ENCODE assay signal across 8 cellular contexts in the genomic region with DNA sequence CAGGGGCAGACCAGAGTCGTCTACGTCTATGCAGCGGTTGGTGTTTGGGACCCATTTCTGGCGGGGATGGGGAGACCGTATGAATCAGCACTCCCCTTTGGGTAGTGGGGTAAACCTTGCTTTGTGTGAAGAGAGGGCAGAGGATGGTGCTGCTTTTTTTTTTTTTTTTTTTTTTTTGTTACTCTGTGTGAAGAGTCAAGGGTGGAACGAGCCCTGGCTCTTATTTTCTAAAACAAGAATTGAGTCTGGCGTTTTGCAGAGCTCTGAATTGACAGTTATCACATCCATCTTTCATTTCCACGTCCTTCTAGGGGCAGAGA. TPM values are rescaled to one million over a fixed set of nuclear protein-coding genes. Genes with fewer than 3 reads are reported as not detected.
DNase-seq lines count a peak whose midpoint lies in the region; ATAC-seq and TF ChIP-seq lines count a peak whose summit lies in the region.

No MANE protein-coding gene starts in this region.

- intact Hi-C loops in lower lobe of right lung (cut with DNase I), result no loop called here

- H3K4me1 ChIP-seq in BLaER1 (peaks cover 36% of the 10 kb centered on the region), lower lobe of right lung (peaks cover 39% of the 10 kb centered on the region), upper lobe of left lung (peaks cover 26 to 55% (median 37%) of the 10 kb centered on the region in 4 donors)

- 1% methylated on average over 8 of the region's 8 CpGs for WGBS in upper lobe of left lung, 2 donors

- DNase-seq in LNCaP clone FGC (ENCODE audit: low read depth) (no peak), astrocyte of the spinal cord (ENCODE audit: low read depth, low spot score) (no peak), lower lobe of right lung (no peak), upper lobe of left lung (no peak), iPS-NIHi11 (ENCODE audit: low spot score) (no peak), NCI-H187 treated with DMSO at 0.1 percent for 48 hours (lab: John Stamatoyannopoulos, UW) (no peak)

- H3K27me3 ChIP-seq in BLaER1 (no peaks in the 10 kb centered on the region), lower lobe of right lung (ENCODE audit: low read depth) (no peaks in the 10 kb centered on the region), upper lobe of left lung (no peaks in the 10 kb centered on the region)

- peak overlapping the region; percentile 89 for H3K4me3 ChIP-seq in BLaER1
- peak overlapping the region; percentile 81 for H3K4me3 ChIP-seq in LNCaP clone FGC (ENCODE audit: low read depth, low read length)
- H3K4me3 ChIP-seq in astrocyte of the spinal cord (ENCODE audit: low read depth, low read length), result peak overlapping the region; percentile 94
- H3K4me3 ChIP-seq in lower lobe of right lung, result peak overlapping the region; percentile 96
- H3K4me3 ChIP-seq in upper lobe of left lung, result peak overlapping the region; percentile 71 to 95 (median 76)

- H3K36me3 ChIP-seq in BLaER1 (no peaks in the 10 kb centered on the region), lower lobe of right lung (no peaks in the 10 kb centered on the region), upper lobe of left lung (no peaks in the 10 kb centered on the region)

- TF ChIP-seq EP300 in upper lobe of left lung (IDR thresholded peaks at IDR 0.05), result no peak

- H3K4me2 ChIP-seq in BLaER1, result peak overlapping the region; percentile 87

- in situ Hi-C loops in astrocyte of the spinal cord (cut with HindIII; ENCODE audit: low sequenced_read_pairs), result no loop called here

- H3K9me3 ChIP-seq in BLaER1, result no peaks in the 10 kb centered on the region
- H3K9me3 ChIP-seq in lower lobe of right lung, result no peaks in the 10 kb centered on the region
- no peaks in the 10 kb centered on the region for H3K9me3 ChIP-seq in upper lobe of left lung

- TF ChIP-seq CTCF in LNCaP clone FGC (IDR thresholded peaks at IDR 0.05; ENCODE audit: control insufficient read depth, extremely low read depth, insufficient read depth) (no peak), astrocyte of the spinal cord (IDR thresholded peaks at IDR 0.05; ENCODE audit: low read depth, low read length) (no peak), lower lobe of right lung (IDR thresholded peaks at IDR 0.05) (no peak), upper lobe of left lung (IDR thresholded peaks at IDR 0.05) (no peak)

- ATAC-seq in lower lobe of right lung, result no peak
- ATAC-seq in upper lobe of left lung (ENCODE audit: low FRiP score in 2 of 2), result no peak
- ATAC-seq in GM21825 (IDR thresholded peaks at IDR 0.05; ENCODE audit: unreplicated experiment), result no peak

- peaks cover 56% of the 10 kb centered on the region for H4K20me1 ChIP-seq in BLaER1

- TF ChIP-seq POLR2A in upper lobe of left lung (IDR thresholded peaks at IDR 0.05), result no peak

- H3K27ac ChIP-seq in BLaER1 (peak overlapping the region; percentile 91), lower lobe of right lung (peak overlapping the region; percentile 99), upper lobe of left lung (peak overlapping the region; percentile 96 to 99 (median 98))

- peak overlapping the region; percentile 92 for H3K9ac ChIP-seq in BLaER1

RNA-seq across cellular contexts. Expression of gene SLAIN2, which starts 1.2 kb away (rescaled TPM):
- total RNA-seq in lower lobe of right lung (91.6 TPM), upper lobe of left lung (10 to 100 TPM; 20.6 to 90.9 (median 68.8) TPM)
